In the genomic region with DNA sequence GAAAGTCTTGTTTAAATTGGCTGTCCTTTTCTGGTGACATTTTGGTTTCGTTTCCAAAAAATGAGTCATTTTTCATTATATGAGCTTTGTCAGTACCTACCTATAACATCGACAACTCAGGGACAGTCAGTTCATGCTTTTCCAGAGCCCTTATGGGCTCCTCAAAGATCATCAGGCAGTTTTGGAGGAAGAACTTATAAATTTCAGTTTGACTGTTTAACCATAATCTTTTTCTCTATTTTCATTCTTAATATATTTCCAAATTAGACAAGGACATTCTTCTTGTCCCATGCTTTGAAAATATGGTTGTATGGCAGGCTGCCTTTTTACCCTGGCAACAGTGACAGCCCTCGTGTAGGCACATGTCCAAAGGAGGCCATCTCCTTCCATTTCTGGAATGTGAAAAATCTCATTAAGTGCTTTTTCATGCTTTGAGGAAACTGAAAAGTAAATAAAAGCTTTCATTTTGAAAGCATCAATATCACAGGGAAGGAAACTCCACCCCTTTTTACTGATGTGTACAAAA, we compare ENCODE assay signal across 7 cellular contexts. TPM values are rescaled to one million over a fixed set of nuclear protein-coding genes. Genes with fewer than 3 reads are reported as not detected.
DNase-seq lines count a peak whose midpoint lies in the region; ATAC-seq, FAIRE-seq and TF ChIP-seq lines count a peak whose summit lies in the region.

No MANE protein-coding gene starts in this region.

- no peak for TF ChIP-seq POLR2A in spleen (IDR thresholded peaks at IDR 0.05)

- peak; percentile 75 for DNase-seq in GM13977 (ENCODE audit: low spot score)
- peak; percentile 81 for DNase-seq in H4 (ENCODE audit: low spot score)
- peak; percentile 70 for DNase-seq in PC-3
- DNase-seq in spleen: peak; percentile 33
- DNase-seq in putamen (ENCODE audit: low spot score): no peak
- no peak for DNase-seq in GM19239 (ENCODE audit: insufficient read length, low spot score)

- no peak for FAIRE-seq in GM19239 (lab: Jason Lieb, UNC)

- POLR2A ChIA-PET in PC-3 (lab: Charles Lee; ENCODE audit: unreplicated experiment): no interaction called here

- H3F3A ChIP-seq in PC-3 (ENCODE audit: low read length, unreplicated experiment): peaks cover 7% of the 10 kb centered on the region

- no TSS peak for BruUV-seq in PC-3 (replicated peaks; lab: Mats Ljungman, UMichigan)

- no peaks in the 10 kb centered on the region for H3K79me2 ChIP-seq in PC-3 (ENCODE audit: low read length)

- H3K27me3 ChIP-seq in PC-3 (ENCODE audit: low read length) (no peaks in the 10 kb centered on the region), endocrine pancreas (ENCODE audit: control insufficient read depth, insufficient read depth, low read length) (no peaks in the 10 kb centered on the region), spleen (replicated peaks in 1 of 7) (no peaks in the 10 kb centered on the region)

- H3K9ac ChIP-seq in PC-3 (ENCODE audit: low read length): no peak overlapping the region
- H3K9ac ChIP-seq in endocrine pancreas (ENCODE audit: control insufficient read depth, insufficient read depth, low read length): no peak overlapping the region

- intact Hi-C loops in PC-3 (cut with micrococcal nuclease) (loop anchor here (2.0 kb wide), 1 partner anchor 24 kb away; a partner anchor contains a TSS), spleen (cut with DNase I; ENCODE audit: low total_unique reads) (no loop called here)

- no peaks in the 10 kb centered on the region for H3K9me3 ChIP-seq in PC-3 (ENCODE audit: low read length)
- H3K9me3 ChIP-seq in endocrine pancreas (ENCODE audit: control insufficient read depth, low read length): peaks cover 3% of the 10 kb centered on the region
- no peaks in the 10 kb centered on the region for H3K9me3 ChIP-seq in spleen

- in situ Hi-C loops in GM13977 (cut with MboI; ENCODE audit: low pct_unique_long_range_greater_than_20kb, low sequenced_read_pairs, unreplicated experiment): no loop called here

- H3K4me1 ChIP-seq in PC-3 (ENCODE audit: insufficient read depth, low read length) (peaks cover 54% of the 10 kb centered on the region), endocrine pancreas (ENCODE audit: control insufficient read depth, insufficient read depth, low read length) (peaks cover 7% of the 10 kb centered on the region), spleen (peaks cover 25 to 79% (median 52%) of the 10 kb centered on the region in 6 donors)

- H4K20me1 ChIP-seq in PC-3 (ENCODE audit: low read length): no peaks in the 10 kb centered on the region

- H3K9me2 ChIP-seq in PC-3 (replicated peaks; ENCODE audit: low read length): no peaks in the 10 kb centered on the region

- CTCF ChIA-PET in PC-3 (lab: Charles Lee): interaction anchor here (0.6 to 0.9 kb wide), 2 partner anchors 8 to 344 kb away, joined by 4 to 6 read pairs; no protein-coding TSS in a partner anchor

- peak overlapping the region; percentile 80 for H2AFZ ChIP-seq in PC-3 (ENCODE audit: low read length)

- 32 to 59% (median 47%) methylated on average over 3 of the region's 3 CpGs for WGBS in spleen, 5 donors

- H3K36me3 ChIP-seq in PC-3 (ENCODE audit: low read depth, low read length) (no peaks in the 10 kb centered on the region), endocrine pancreas (ENCODE audit: control insufficient read depth, insufficient read depth, low read length) (no peaks in the 10 kb centered on the region), spleen (no peaks in the 10 kb centered on the region)

- TF ChIP-seq CTCF in GM13977 (IDR thresholded peaks at IDR 0.05; ENCODE audit: extremely low read depth, insufficient read depth, missing control alignments): no peak
- TF ChIP-seq CTCF in PC-3 (conservative IDR thresholded peaks at IDR 0.05; ENCODE audit: low read depth, low read length): no peak
- no peak for TF ChIP-seq CTCF in spleen (IDR thresholded peaks at IDR 0.05 in 8 of 11, conservative IDR thresholded peaks at IDR 0.05 in 3 of 11)

- peak overlapping the region; percentile 80 for H3K4me2 ChIP-seq in PC-3 (ENCODE audit: low read length)

- peak overlapping the region; percentile 45 for H3K4me3 ChIP-seq in PC-3 (ENCODE audit: low read length)
- peak overlapping the region; percentile 45 for H3K4me3 ChIP-seq in endocrine pancreas (ENCODE audit: control insufficient read depth, insufficient read depth, low read length)
- H3K4me3 ChIP-seq in spleen: peak overlapping the region in 2 of 8 donors; percentile 8 to 52

- H3K27ac ChIP-seq in PC-3 (ENCODE audit: low read length): peak overlapping the region; percentile 62
- peak overlapping the region in 7 of 8 donors; percentile 39 to 89 (median 60) for H3K27ac ChIP-seq in spleen

- peak; percentile 20 for ATAC-seq in PC-3

RNA-seq across cellular contexts. Expression of a gene that starts 7.3 kb away (rescaled TPM):
- 1.3 and 2.6 TPM in 2 replicates for total RNA-seq in H4 (2014; rRNA removed; shearing (Covaris generic))
- total RNA-seq in PC-3 (2014; rRNA removed) (0.35 and 0.58 TPM in 2 replicates), spleen (not detected)
- polyA plus RNA-seq in spleen: under 1 TPM; 0.16 to 0.52 (median 0.21) TPM

RNA-seq across cellular contexts. Expression of a gene that starts 23.2 kb away (rescaled TPM):
- 15.5 and 17.4 TPM in 2 replicates for total RNA-seq in H4 (2014; rRNA removed; shearing (Covaris generic))
- 54.6 and 64.7 TPM in 2 replicates for total RNA-seq in PC-3 (2014; rRNA removed)
- 10 to 100 TPM; 60.3 to 83.9 (median 68.6) TPM for total RNA-seq in spleen
- 1 to 10 TPM; 6.5 to 8.6 (median 7.8) TPM for polyA plus RNA-seq in spleen

Comparison
In these comparisons a context has a peak if more than half of its experiments do, and no peak if none do; other contexts are left out.
1. DNase-seq: peak in GM13977 (single experiment), H4 (single experiment), PC-3 (single experiment) and spleen (single experiment); none in putamen (single experiment) and GM19239 (single experiment).